8 cellular contexts compared by ENCODE assay signal in the genomic region with DNA sequence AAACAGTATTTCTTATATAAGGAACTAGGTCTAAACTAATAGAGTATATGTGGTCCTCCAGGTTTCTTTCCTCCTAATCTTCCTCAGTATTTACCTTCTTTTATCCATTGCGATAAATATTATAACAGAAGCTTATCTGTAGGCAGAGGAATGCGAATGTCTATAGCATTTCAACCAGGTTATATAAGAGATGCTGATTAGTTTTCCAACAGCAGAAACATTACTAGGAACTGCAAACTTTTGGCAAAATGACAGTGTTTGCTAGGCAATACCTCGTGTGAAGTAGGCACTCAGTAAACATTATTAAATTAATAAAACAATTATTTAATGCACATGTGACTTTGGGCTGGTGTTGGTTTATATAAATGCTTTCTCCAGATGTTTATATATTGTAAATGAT.
"Had no signal": no experiment of that assay in that cellular context is flagged by ENCODE, and none has a peak within 500 bp of the region (broad histone marks: within the 10 kb centered on the region; RNA-seq: fewer than 3 reads in every experiment).

No MANE protein-coding gene starts in this region.

- H3K27me3 Mint-ChIP-seq: IgD-negative memory B cell had no signal

- H3K27ac Mint-ChIP-seq: IgD-negative memory B cell had no signal

- H3K4me1 Mint-ChIP-seq: IgD-negative memory B cell had no signal

- H3K4me3 Mint-ChIP-seq: IgD-negative memory B cell had no signal

- DNase-seq: IMR-90, KBM-7, KG1 had no signal

- H3K27ac ChIP-seq: HL-60 had no signal

- FAIRE-seq: HepG2, HTR-8/SVneo, K562 had no signal

- H3K4me3 ChIP-seq: K562 had no signal

- H3K9me3 Mint-ChIP-seq: IgD-negative memory B cell had no signal

- H3K36me3 Mint-ChIP-seq: IgD-negative memory B cell had no signal
